In the genomic region with DNA sequence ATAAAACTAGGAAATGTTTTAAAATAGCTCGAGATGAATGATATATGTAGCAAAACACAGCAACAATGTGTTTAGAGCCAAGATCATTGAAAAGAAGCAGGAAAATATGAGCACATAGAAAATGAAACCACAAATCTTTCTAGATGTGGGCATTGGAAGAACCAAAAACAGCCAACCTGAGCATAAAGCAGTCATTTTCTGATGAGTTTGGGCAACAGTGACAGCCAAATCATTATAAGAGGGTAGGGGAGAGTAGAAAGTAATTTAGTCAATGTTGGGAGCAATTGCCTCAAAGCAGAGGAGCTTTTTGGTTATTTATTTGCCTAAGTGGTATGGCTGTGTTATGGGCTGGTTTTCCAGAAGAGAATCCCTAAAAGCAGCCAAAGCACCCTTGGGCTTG, we compare ENCODE assay signal across 24 cellular contexts. TPM values are rescaled to one million over a fixed set of nuclear protein-coding genes. Genes with fewer than 3 reads are reported as not detected.
DNase-seq lines count a peak whose midpoint lies in the region; ATAC-seq, FAIRE-seq and TF ChIP-seq lines count a peak whose summit lies in the region.
"Had no signal": no experiment of that assay in that cellular context is flagged by ENCODE, and none has a peak within 500 bp of the region (broad histone marks: within the 10 kb centered on the region; RNA-seq: fewer than 3 reads in every experiment).

No MANE protein-coding gene starts in this region.

- no peaks in the 10 kb centered on the region for H3K36me3 Mint-ChIP-seq in activated CD8-positive, alpha-beta T cell treated with anti-CD3 and anti-CD28 coated beads for 36 hours (ENCODE audit: low read depth)
- H3K36me3 Mint-ChIP-seq in naive thymus-derived CD4-positive, alpha-beta T cell = no peaks in the 10 kb centered on the region
- H3K36me3 Mint-ChIP-seq: CD14-positive monocyte, IgD-negative memory B cell had no signal

- H3K27me3 ChIP-seq in Karpas-422 (ENCODE audit: low read length) = no peaks in the 10 kb centered on the region
- no peaks in the 10 kb centered on the region for H3K27me3 ChIP-seq in naive thymus-derived CD4-positive, alpha-beta T cell (ENCODE audit: control insufficient read depth in 2 of 2, insufficient read depth in 2 of 2, low read length in 2 of 2)

- FAIRE-seq in H54 (lab: Jason Lieb, UNC) = no peak
- FAIRE-seq: GM12891, HTR-8/SVneo had no signal

- POLR2A ChIA-PET in activated CD8-positive, alpha-beta T cell treated with anti-CD3 and anti-CD28 coated beads for 36 hours (lab: Charles Lee) = interaction anchor here (0.7 to 1.9 kb wide), 9 partner anchors 8 to 107 kb away, joined by 3 to 11 read pairs (median 3); partner anchors contain the start of gene BICDL1
- POLR2A ChIA-PET in naive thymus-derived CD4-positive, alpha-beta T cell (lab: Charles Lee) = interaction anchor here (0.9 to 1.1 kb wide), 2 partner anchors 10 to 221 kb away, joined by 3 to 4 read pairs; partner anchors contain the start of gene RPLP0

- ATAC-seq in activated CD8-positive, alpha-beta T cell treated with anti-CD3 and anti-CD28 coated beads for 36 hours = peak; percentile 93
- no peak for ATAC-seq in naive thymus-derived CD4-positive, alpha-beta T cell
- ATAC-seq: HCT116, Panc1 had no signal

- DNase-seq in activated CD8-positive, alpha-beta memory T cell treated with anti-CD3 and anti-CD28 coated beads, Interleukin-2, amount 50 U/mL, for 48 hours = peak; percentile 39
- no peak for DNase-seq in activated CD8-positive, alpha-beta memory T cell treated with anti-CD3 and anti-CD28 coated beads, Interleukin-2, amount 50 U/mL, for 4 hours
- DNase-seq in Karpas-422 = no peak
- no peak for DNase-seq in activated CD8-positive, alpha-beta T cell treated with anti-CD3 and anti-CD28 coated beads for 36 hours
- no peak for DNase-seq in naive thymus-derived CD4-positive, alpha-beta T cell
- DNase-seq in cortex of kidney (lab: John Stamatoyannopoulos, UW) = no peak
- no peak for DNase-seq in H54 (ENCODE audit: insufficient read length, low spot score)
- DNase-seq: ACHN, AML-193, DMS 273 treated with DMSO at 0.1 percent for 48 hours, GF-D8, NCI-H1105, NCI-H1694 treated with DMSO at 0.1 percent for 48 hours, NCI-H2107, NCI-H2227 treated with DMSO at 0.1 percent for 48 hours, NCI-H524 had no signal

- H3K4me2 ChIP-seq in Karpas-422 (ENCODE audit: low read depth, low read length, poor library complexity, severe bottlenecking) = peak overlapping the region; percentile 16

- no peak for TF ChIP-seq POLR2A in H54 (IDR thresholded peaks at IDR 0.05; ENCODE audit: low read depth, low read length)

- H3K27me3 Mint-ChIP-seq in activated CD8-positive, alpha-beta T cell treated with anti-CD3 and anti-CD28 coated beads for 36 hours = peaks cover 4% of the 10 kb centered on the region
- H3K27me3 Mint-ChIP-seq in naive thymus-derived CD4-positive, alpha-beta T cell = peaks cover 0 to 24% (median 0%) of the 10 kb centered on the region in 5 donors

- H3K36me3 ChIP-seq in Karpas-422 (ENCODE audit: insufficient read depth, low read length) = no peaks in the 10 kb centered on the region
- H3K36me3 ChIP-seq in naive thymus-derived CD4-positive, alpha-beta T cell (ENCODE audit: control insufficient read depth in 2 of 3, insufficient read depth in 3 of 3, low read length in 3 of 3) = no peaks in the 10 kb centered on the region

- no peaks in the 10 kb centered on the region for H4K20me1 ChIP-seq in Karpas-422 (ENCODE audit: insufficient read depth, low read depth, low read length)

- TF ChIP-seq CTCF in activated CD8-positive, alpha-beta T cell treated with anti-CD3 and anti-CD28 coated beads for 36 hours (IDR thresholded peaks at IDR 0.05) = no peak

- peak overlapping the region; percentile 19 for H3K4me3 Mint-ChIP-seq in activated CD8-positive, alpha-beta T cell treated with anti-CD3 and anti-CD28 coated beads for 36 hours
- H3K4me3 Mint-ChIP-seq in naive thymus-derived CD4-positive, alpha-beta T cell = peak overlapping the region in 3 of 10 donors; percentile 5 to 22 (median 10)
- H3K4me3 Mint-ChIP-seq: CD14-positive monocyte had no signal

- H3K9me3 Mint-ChIP-seq in activated CD8-positive, alpha-beta T cell treated with anti-CD3 and anti-CD28 coated beads for 36 hours = no peaks in the 10 kb centered on the region
- H3K9me3 Mint-ChIP-seq in naive thymus-derived CD4-positive, alpha-beta T cell = no peaks in the 10 kb centered on the region
- H3K9me3 Mint-ChIP-seq: IgD-negative memory B cell had no signal

- H3K27ac ChIP-seq in Karpas-422 (ENCODE audit: low read length) = no peak overlapping the region
- H3K27ac ChIP-seq in naive thymus-derived CD4-positive, alpha-beta T cell (ENCODE audit: low read depth, low read length) = no peak overlapping the region
- H3K27ac ChIP-seq: HL-60 had no signal

- H3K9ac ChIP-seq in Karpas-422 (ENCODE audit: low read length) = no peak overlapping the region

- no peaks in the 10 kb centered on the region for H3K79me2 ChIP-seq in Karpas-422 (ENCODE audit: low read length)

- H3K9me2 ChIP-seq in Karpas-422 (replicated peaks; ENCODE audit: insufficient read depth, low read length) = no peaks in the 10 kb centered on the region

- no peaks in the 10 kb centered on the region for H3K9me3 ChIP-seq in Karpas-422 (ENCODE audit: low read length)
- H3K9me3 ChIP-seq in naive thymus-derived CD4-positive, alpha-beta T cell (ENCODE audit: control insufficient read depth in 2 of 3, low read length in 3 of 3) = no peaks in the 10 kb centered on the region

- intact Hi-C loops in activated CD8-positive, alpha-beta T cell treated with anti-CD3 and anti-CD28 coated beads for 36 hours (cut with micrococcal nuclease) = no loop called here
- intact Hi-C loops in naive thymus-derived CD4-positive, alpha-beta T cell (cut with micrococcal nuclease) = no loop called here

- peak overlapping the region; percentile 39 for H3K27ac Mint-ChIP-seq in activated CD8-positive, alpha-beta T cell treated with anti-CD3 and anti-CD28 coated beads for 36 hours
- peak overlapping the region in 5 of 9 donors; percentile 9 to 72 (median 35) for H3K27ac Mint-ChIP-seq in naive thymus-derived CD4-positive, alpha-beta T cell
- H3K27ac Mint-ChIP-seq: CD14-positive monocyte, IgD-negative memory B cell had no signal

- H3K4me1 ChIP-seq in Karpas-422 (ENCODE audit: low read length) = no peaks in the 10 kb centered on the region
- H3K4me1 ChIP-seq in naive thymus-derived CD4-positive, alpha-beta T cell (ENCODE audit: control insufficient read depth in 2 of 2, insufficient read depth in 2 of 2, low read length in 2 of 2) = no peaks in the 10 kb centered on the region

- peaks cover 17% of the 10 kb centered on the region for H3K4me1 Mint-ChIP-seq in activated CD8-positive, alpha-beta T cell treated with anti-CD3 and anti-CD28 coated beads for 36 hours (ENCODE audit: low read depth)
- H3K4me1 Mint-ChIP-seq in naive thymus-derived CD4-positive, alpha-beta T cell = peaks cover 0 to 9% (median 8%) of the 10 kb centered on the region in 7 donors
- H3K4me1 Mint-ChIP-seq: CD14-positive monocyte, IgD-negative memory B cell had no signal

- CTCF ChIA-PET in activated CD8-positive, alpha-beta T cell treated with anti-CD3 and anti-CD28 coated beads for 36 hours (lab: Charles Lee) = interaction anchor here (1.0 to 1.2 kb wide), 3 partner anchors 14 to 142 kb away, joined by 3 to 4 read pairs (median 4); no protein-coding TSS in a partner anchor
- CTCF ChIA-PET in naive thymus-derived CD4-positive, alpha-beta T cell (lab: Charles Lee) = interaction anchor here (1.2 kb wide), 1 partner anchor 37 kb away, joined by 3 read pairs; no protein-coding TSS in a partner anchor

- no peak overlapping the region for H2AFZ ChIP-seq in Karpas-422 (ENCODE audit: low read length)

- no peak overlapping the region for H3K4me3 ChIP-seq in Karpas-422 (ENCODE audit: low read length)
- H3K4me3 ChIP-seq in naive thymus-derived CD4-positive, alpha-beta T cell (ENCODE audit: low read length) = no peak overlapping the region

RNA-seq across cellular contexts. Expression of gene BICDL1, which starts 8.8 kb away (rescaled TPM):
- 28.5 and 57.6 TPM in 2 replicates for total RNA-seq in Karpas-422 (2014; rRNA removed; shearing (Covaris generic); ENCODE audit: low replicate concordance)
- total RNA-seq in activated CD8-positive, alpha-beta T cell treated with anti-CD3 and anti-CD28 coated beads for 36 hours = 100 to 1,000 TPM; 103 to 107 TPM
- 100 to 1,000 TPM in 4 of 5 experiments, 10 to 100 TPM in 1; 75.8 to 156 (median 143) TPM for total RNA-seq in naive thymus-derived CD4-positive, alpha-beta T cell
- 1 to 10 TPM; 2.4 to 2.7 TPM for polyA plus RNA-seq in naive thymus-derived CD4-positive, alpha-beta T cell
- total RNA-seq: LHCN-M2 had no signal
- polyA plus RNA-seq: CD14-positive monocyte had no signal
